ENCODE assay signal across 8 cellular contexts in genomic region chr7:137934941-137935848, GRCh38.
DNase-seq lines count a peak whose midpoint lies in the region; ATAC-seq and TF ChIP-seq lines count a peak whose summit lies in the region.

No MANE protein-coding gene starts in this region.

- H3K9me3 Mint-ChIP-seq in osteocyte (ENCODE audit: unreplicated experiment) = no peaks in the 10 kb centered on the region

- H3K4me3 Mint-ChIP-seq in T-helper 17 cell = peak overlapping the region; percentile 91
- H3K4me3 Mint-ChIP-seq in osteocyte (ENCODE audit: unreplicated experiment) = no peak overlapping the region

- no peak for DNase-seq in T-helper 17 cell
- no peak for DNase-seq in osteocyte (ENCODE audit: extremely low spot score, unreplicated experiment)
- no peak for DNase-seq in lower leg skin (ENCODE audit: low spot score in 2 of 2)
- no peak for DNase-seq in NCI-H2196 (lab: John Stamatoyannopoulos, UW; ENCODE audit: unreplicated experiment)
- no peak for DNase-seq in posterior cingulate gyrus
- no peak for DNase-seq in NCI-H748 (lab: John Stamatoyannopoulos, UW; ENCODE audit: unreplicated experiment)

- H3K9me3 ChIP-seq in T-helper 17 cell (ENCODE audit: control insufficient read depth, low read length, poor library complexity, severe bottlenecking) = no peaks in the 10 kb centered on the region

- H3K27me3 Mint-ChIP-seq in T-helper 17 cell = no peaks in the 10 kb centered on the region
- no peaks in the 10 kb centered on the region for H3K27me3 Mint-ChIP-seq in osteocyte (ENCODE audit: unreplicated experiment)

- ATAC-seq in GM18909 (IDR thresholded peaks at IDR 0.05; ENCODE audit: poor library complexity, unreplicated experiment) (peak; percentile 83), HG02763 (IDR thresholded peaks at IDR 0.05; ENCODE audit: unreplicated experiment) (peak; percentile 80), T-helper 17 cell (peak; percentile 84)

- intact Hi-C loops in lower leg skin (cut with DNase I; ENCODE audit: low total_unique reads) (no loop called here), posterior cingulate gyrus (cut with DNase I) (no loop called here)

- no peak for TF ChIP-seq CTCF in osteocyte (IDR thresholded peaks at IDR 0.05)
- no peak for TF ChIP-seq CTCF in lower leg skin (IDR thresholded peaks at IDR 0.05)

- no peak overlapping the region for H3K4me3 ChIP-seq in lower leg skin (ENCODE audit: low read depth, poor library complexity, severe bottlenecking)

- H3K4me1 Mint-ChIP-seq in T-helper 17 cell (peaks cover 44% of the 10 kb centered on the region), osteocyte (ENCODE audit: unreplicated experiment) (peaks cover 75% of the 10 kb centered on the region)

- WGBS in lower leg skin, 2 donors = 60 to 68% methylated on average over 7 of the region's 7 CpGs

- peak overlapping the region; percentile 97 for H3K27ac Mint-ChIP-seq in T-helper 17 cell
- peak overlapping the region; percentile 24 for H3K27ac Mint-ChIP-seq in osteocyte (ENCODE audit: unreplicated experiment)

- no peak for TF ChIP-seq POLR2A in lower leg skin (IDR thresholded peaks at IDR 0.05)

- H3K36me3 Mint-ChIP-seq in T-helper 17 cell (ENCODE audit: low read depth) (peaks cover 2% of the 10 kb centered on the region), osteocyte (ENCODE audit: unreplicated experiment) (no peaks in the 10 kb centered on the region)
